Comparison of ENCODE assay signal across 14 cellular contexts in the genomic region with DNA sequence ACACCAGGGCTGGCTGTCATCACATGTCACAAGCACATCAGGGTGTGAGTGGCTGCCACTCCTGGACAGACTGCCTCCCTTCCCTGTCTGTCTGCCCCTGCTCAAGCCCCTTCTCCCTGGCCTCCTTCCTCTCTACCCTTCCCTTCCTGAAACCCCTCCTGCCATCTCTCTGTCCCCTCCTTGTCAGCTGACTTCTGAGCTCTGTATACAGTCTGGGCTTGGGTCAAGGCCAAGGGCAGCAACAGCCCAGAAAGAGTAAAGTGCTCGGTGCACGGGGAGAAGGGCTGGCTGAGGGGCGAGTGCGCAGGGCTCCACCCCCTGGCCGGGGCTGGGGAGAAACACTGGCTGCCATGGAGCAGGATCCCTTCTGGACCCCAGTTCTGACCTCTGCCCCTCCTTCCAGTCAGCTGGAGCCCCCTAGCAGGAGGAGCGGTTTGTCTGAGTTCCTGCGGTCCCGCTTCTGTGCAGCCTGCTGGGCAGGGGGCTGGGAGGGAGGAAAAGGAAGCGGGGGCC. TPM values are rescaled to one million over a fixed set of nuclear protein-coding genes. Genes with fewer than 3 reads are reported as not detected.
DNase-seq lines count a peak whose midpoint lies in the region; ATAC-seq and TF ChIP-seq lines count a peak whose summit lies in the region.
"Had no signal": no experiment of that assay in that cellular context is flagged by ENCODE, and none has a peak within 500 bp of the region (broad histone marks: within the 10 kb centered on the region; RNA-seq: fewer than 3 reads in every experiment).

No MANE protein-coding gene starts in this region.

- H3K4me2 ChIP-seq in BLaER1 = peak overlapping the region; percentile 99
- H3K4me2 ChIP-seq in DND-41 (ENCODE audit: insufficient read depth, low read length) = no peak overlapping the region

- peaks cover 35% of the 10 kb centered on the region for H3K27me3 ChIP-seq in BLaER1
- H3K27me3 ChIP-seq in DND-41 (ENCODE audit: insufficient read depth, low read length, poor library complexity) = peaks cover 30% of the 10 kb centered on the region
- peaks cover 3 to 44% (median 31%) of the 10 kb centered on the region in 3 donors for H3K27me3 ChIP-seq in stomach
- H3K27me3 ChIP-seq: ovary had no signal

- H3K4me3 Mint-ChIP-seq in T-cell = peak overlapping the region; percentile 39 to 79 (median 49)

- CTCF ChIA-PET in T-cell (lab: Charles Lee) = interaction anchor here (0.6 to 1.6 kb wide), 4 partner anchors 37 to 663 kb away, joined by 3 to 5 read pairs (median 3); a partner anchor contains a TSS

- H3K36me3 ChIP-seq in BLaER1 = no peaks in the 10 kb centered on the region
- no peaks in the 10 kb centered on the region; the same call in 1 of the 2 replicates for H3K36me3 ChIP-seq in DND-41 (ENCODE audit: insufficient read depth, low read length)
- no peaks in the 10 kb centered on the region for H3K36me3 ChIP-seq in stomach
- H3K36me3 ChIP-seq: HAP-1, ovary had no signal

- H3K9me3 ChIP-seq in BLaER1 = peaks cover 14% of the 10 kb centered on the region
- no peaks in the 10 kb centered on the region for H3K9me3 ChIP-seq in DND-41 (ENCODE audit: insufficient read depth, low read length, severe bottlenecking)
- H3K9me3 ChIP-seq in stomach = no peaks in the 10 kb centered on the region
- H3K9me3 ChIP-seq: ovary had no signal

- H3K27ac ChIP-seq in BLaER1 = peak overlapping the region; percentile 58; the same call in 1 of the 2 replicates
- no peak overlapping the region for H3K27ac ChIP-seq in DND-41 (ENCODE audit: low read length)
- H3K27ac ChIP-seq in stomach = peak overlapping the region in 1 of 5 donors; percentile 20
- H3K27ac ChIP-seq: coronary artery, ovary had no signal

- DNase-seq in DND-41 (no peak), T-cell (no peak), medulla oblongata (ENCODE audit: extremely low spot score) (peak; percentile 39), stomach (no peak), cerebellum (ENCODE audit: low spot score) (no peak)
- DNase-seq: left colon, ovary, RPMI8226 had no signal

- peaks cover 38 to 44% (median 42%) of the 10 kb centered on the region in 3 donors for H3K4me1 Mint-ChIP-seq in T-cell

- TF ChIP-seq CTCF in DND-41 (IDR thresholded peaks at IDR 0.05; ENCODE audit: borderline replicate concordance, extremely low read depth, low read length, poor library complexity, severe bottlenecking) (peak; percentile 2), stomach (IDR thresholded peaks at IDR 0.05) (no peak)

- TF ChIP-seq EP300 in stomach (IDR thresholded peaks at IDR 0.05) = no peak

- POLR2A ChIA-PET in T-cell (lab: Charles Lee) = no interaction called here

- peaks cover 63% of the 10 kb centered on the region for H3K4me1 ChIP-seq in BLaER1
- peaks cover 43% of the 10 kb centered on the region for H3K4me1 ChIP-seq in DND-41 (ENCODE audit: insufficient read depth, low read length)
- peaks cover 27 to 72% (median 60%) of the 10 kb centered on the region in 4 donors for H3K4me1 ChIP-seq in stomach

- peak overlapping the region; percentile 55 for H3K9ac ChIP-seq in BLaER1
- no peak overlapping the region for H3K9ac ChIP-seq in DND-41 (ENCODE audit: low read depth, low read length)

- H3K4me3 ChIP-seq in BLaER1 = peak overlapping the region; percentile 73
- no peak overlapping the region for H3K4me3 ChIP-seq in DND-41 (ENCODE audit: low read depth in 1 of 2, low read length in 2 of 2)
- H3K4me3 ChIP-seq in stomach = no peak overlapping the region
- H3K4me3 ChIP-seq: HAP-1, ovary had no signal

- H4K20me1 ChIP-seq in BLaER1 (peaks cover 21% of the 10 kb centered on the region), DND-41 (ENCODE audit: insufficient read depth, low read length) (peaks cover 22% of the 10 kb centered on the region; the same call in 1 of the 2 replicates)

- ATAC-seq in DND-41 (ENCODE audit: insufficient read depth, low read depth) (no peak), T-cell (replicated peaks in 1 of 4) (no peak), HG03457 (IDR thresholded peaks at IDR 0.05; ENCODE audit: unreplicated experiment) (no peak), HG02938 (IDR thresholded peaks at IDR 0.05; ENCODE audit: unreplicated experiment) (no peak)
- ATAC-seq: left colon had no signal

- intact Hi-C loops in stomach (cut with DNase I; ENCODE audit: low total_unique reads) = no loop called here

- peaks cover 0 to 6% of the 10 kb centered on the region in 2 donors for H3K27me3 Mint-ChIP-seq in T-cell

- no peaks in the 10 kb centered on the region for H3K36me3 Mint-ChIP-seq in T-cell

- H3K27ac Mint-ChIP-seq in T-cell = peak overlapping the region; percentile 19 to 86

- no peaks in the 10 kb centered on the region for H3K9me3 Mint-ChIP-seq in T-cell

- peaks cover 12% of the 10 kb centered on the region for H3K79me2 ChIP-seq in DND-41 (ENCODE audit: insufficient read depth, low read length)

- H2AFZ ChIP-seq in DND-41 (ENCODE audit: low read depth, low read length) = no peak overlapping the region

- WGBS in stomach, 5 donors = 15 to 37% (median 22%) methylated on average over 5 to 9 of the region's 9 CpGs

- no peak for TF ChIP-seq POLR2A in stomach (IDR thresholded peaks at IDR 0.05)

RNA-seq across cellular contexts. Expression of a gene that starts 2.0 kb away (rescaled TPM):
- total RNA-seq in T-cell (under 1 TPM in 3 of 5 donors, not detected in 2; 0.30 to 0.86 (median 0.35) TPM), stomach (not detected), cerebellum (0.36 TPM)
- polyA plus RNA-seq in stomach = under 1 TPM in 1 of 3 donors, not detected in 2; 0.23 TPM
- total RNA-seq: fibroblast of villous mesenchyme, left colon had no signal
- polyA plus RNA-seq: ovary had no signal

RNA-seq across cellular contexts. Expression of a gene that starts 2.3 kb away (rescaled TPM):
- 1 to 10 TPM; 1.1 to 1.9 (median 1.5) TPM for total RNA-seq in T-cell
- total RNA-seq in stomach = 1 to 10 TPM in 1 of 5 donors, under 1 TPM in 1, not detected in 3; 0.55 to 4.7 TPM
- under 1 TPM in 2 of 3 donors, not detected in 1; 0.18 to 0.25 TPM for polyA plus RNA-seq in stomach
- total RNA-seq in cerebellum = 9.5 TPM

RNA-seq across cellular contexts. Expression of a gene that starts 2.9 kb away (rescaled TPM):
- total RNA-seq in T-cell (10 to 100 TPM; 39.2 to 61.7 (median 57.3) TPM), stomach (10 to 100 TPM in 1 of 5 donors, 1 to 10 TPM in 1, not detected in 3; 3.1 to 10.1 TPM), cerebellum (8.4 TPM)
- 10 to 100 TPM in 2 of 3 donors, 1 to 10 TPM in 1; 8.1 to 17.2 (median 13.1) TPM for polyA plus RNA-seq in stomach

RNA-seq across cellular contexts. Expression of a gene that starts 19.2 kb away (rescaled TPM):
- 10 to 100 TPM; 25.8 to 49.7 (median 40.1) TPM for total RNA-seq in T-cell
- total RNA-seq in stomach = 10 to 100 TPM in 4 of 5 donors, 1 to 10 TPM in 1; 3.1 to 30.7 (median 22.8) TPM
- polyA plus RNA-seq in stomach = 10 to 100 TPM; 21.0 to 35.5 (median 30.4) TPM
- 26.5 TPM for total RNA-seq in cerebellum

RNA-seq across cellular contexts. Expression of a gene that starts 25.2 kb away (rescaled TPM):
- not detected for total RNA-seq in T-cell
- not detected for total RNA-seq in stomach
- polyA plus RNA-seq in stomach = not detected
- not detected for total RNA-seq in cerebellum
- total RNA-seq: fibroblast of villous mesenchyme, left colon, ovary had no signal
- polyA plus RNA-seq: ovary had no signal
